ENCODE assay signal across 35 cellular contexts in the genomic region with DNA sequence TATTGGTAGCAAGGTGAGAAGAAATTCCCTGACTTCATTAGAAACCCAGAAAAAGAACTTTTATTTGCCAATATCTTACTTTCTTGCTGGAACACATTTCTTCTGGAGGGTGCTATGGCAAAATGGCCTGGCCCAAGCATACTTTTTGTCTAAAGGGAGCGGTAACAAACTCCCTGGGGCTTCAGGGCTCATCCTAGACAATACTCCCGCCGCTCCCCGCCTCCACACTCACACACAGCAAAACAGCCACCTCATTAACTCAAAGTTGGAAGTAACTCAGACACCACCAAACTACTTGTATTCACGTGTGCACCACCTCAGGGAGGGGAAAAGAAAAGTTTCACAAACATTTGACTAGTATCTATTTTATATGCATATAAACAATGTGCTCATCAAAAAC.
"Had no signal": no experiment of that assay in that cellular context is flagged by ENCODE, and none has a peak within 500 bp of the region (broad histone marks: within the 10 kb centered on the region; RNA-seq: fewer than 3 reads in every experiment).

No MANE protein-coding gene starts in this region.

- H3K4me3 Mint-ChIP-seq: activated CD4-positive, alpha-beta memory T cell treated with anti-CD3 and anti-CD28 coated beads for 36 hours; activated CD4-positive, alpha-beta T cell treated with anti-CD3 and anti-CD28 coated beads for 36 hours; activated CD4-positive, alpha-beta T cell treated with anti-CD3 and anti-CD28 coated beads, Interleukin-2, amount 10 ng/mL, durations not matched to agents 24 days and 14 days; activated CD8-positive, alpha-beta memory T cell treated with anti-CD3 and anti-CD28 coated beads, Interleukin-2, amount 10 ng/mL, durations not matched to agents 7 days and 5 days; activated CD8-positive, alpha-beta T cell treated with anti-CD3 and anti-CD28 coated beads, Interleukin-2, amount 10 ng/mL, durations not matched to agents 7 days and 5 days; activated naive CD4-positive, alpha-beta T cell treated with anti-CD3 and anti-CD28 coated beads for 36 hours; activated naive CD4-positive, alpha-beta T cell treated with anti-CD3 and anti-CD28 coated beads, Interleukin-2, amount 50 U/mL, for 24 hours; activated naive CD8-positive, alpha-beta T cell treated with anti-CD3 and anti-CD28 coated beads for 36 hours; activated naive CD8-positive, alpha-beta T cell treated with anti-CD3 and anti-CD28 coated beads, Interleukin-2, amount 50 U/mL, for 24 hours; activated T-helper 1 cell treated with anti-CD3 and anti-CD28 coated beads, Interleukin-12 subunit alpha, Interleukin-12 subunit beta, Interleukin-2, Interleukin-4 antibody, amounts not matched to agents 30 ng/mL and 10 ng/mL and 1 ng/mL, durations not matched to agents 14 hours and 24 hours and 36 hours; effector memory CD8-positive, alpha-beta T cell; T-helper 17 cell; T-helper 2 cell treated with Interferon-gamma antibody and Interleukin-4, amounts not matched to agents 5 μg/mL and 100 μg/mL, for 36 hours had no signal

- ATAC-seq: activated CD4-positive, alpha-beta T cell treated with anti-CD3 and anti-CD28 coated beads for 36 hours; activated CD8-positive, alpha-beta memory T cell treated with anti-CD3 and anti-CD28 coated beads, Interleukin-2, amount 10 ng/mL, durations not matched to agents 7 days and 5 days; activated CD8-positive, alpha-beta T cell treated with anti-CD3 and anti-CD28 coated beads, Interleukin-2, amount 10 ng/mL, durations not matched to agents 7 days and 5 days; activated naive CD8-positive, alpha-beta T cell treated with anti-CD3 and anti-CD28 coated beads, Interleukin-2, amount 50 U/mL, for 24 hours; body of pancreas; effector memory CD8-positive, alpha-beta T cell; gastroesophageal sphincter; heart right ventricle; T-helper 17 cell had no signal

- H3K27ac ChIP-seq: adrenal gland, body of pancreas, epithelial cell of prostate, esophagus squamous epithelium, gastroesophageal sphincter, heart right ventricle, WERI-Rb-1 had no signal

- H3K9me3 Mint-ChIP-seq: activated CD4-positive, alpha-beta memory T cell treated with anti-CD3 and anti-CD28 coated beads for 36 hours; activated CD4-positive, alpha-beta T cell treated with anti-CD3 and anti-CD28 coated beads, Interleukin-2, amount 10 ng/mL, durations not matched to agents 24 days and 14 days; activated naive CD4-positive, alpha-beta T cell treated with anti-CD3 and anti-CD28 coated beads for 36 hours; activated naive CD4-positive, alpha-beta T cell treated with anti-CD3 and anti-CD28 coated beads, Interleukin-2, amount 50 U/mL, for 24 hours; activated naive CD8-positive, alpha-beta T cell treated with anti-CD3 and anti-CD28 coated beads for 36 hours; activated naive CD8-positive, alpha-beta T cell treated with anti-CD3 and anti-CD28 coated beads, Interleukin-2, amount 50 U/mL, for 24 hours; activated T-helper 1 cell treated with anti-CD3 and anti-CD28 coated beads, Interleukin-12 subunit alpha, Interleukin-12 subunit beta, Interleukin-2, Interleukin-4 antibody, amounts not matched to agents 30 ng/mL and 10 ng/mL and 1 ng/mL, durations not matched to agents 14 hours and 24 hours and 36 hours; activated T-helper 2 cell treated with anti-CD3 and anti-CD28 coated beads, Interferon-gamma antibody, Interleukin-2, Interleukin-4, amounts not matched to agents 10 μg/mL and 5 μg/mL and 100 μg/mL, durations not matched to agents 14 hours and 24 hours and 36 hours; T-helper 2 cell treated with Interferon-gamma antibody and Interleukin-4, amounts not matched to agents 5 μg/mL and 100 μg/mL, for 36 hours had no signal

- DNase-seq: activated CD4-positive, alpha-beta memory T cell treated with anti-CD3 and anti-CD28 coated beads for 36 hours; activated CD4-positive, alpha-beta T cell treated with anti-CD3 and anti-CD28 coated beads for 36 hours; activated CD4-positive, alpha-beta T cell treated with anti-CD3 and anti-CD28 coated beads, Interleukin-2, amount 10 ng/mL, durations not matched to agents 24 days and 14 days; activated CD4-positive, CD25-positive, alpha-beta regulatory T cell; activated CD4-positive, CD25-positive, alpha-beta regulatory T cell treated with anti-CD3 and anti-CD28 coated beads, Interleukin-2, amount 50 U/mL, for 72 hours; activated CD8-positive, alpha-beta memory T cell treated with anti-CD3 and anti-CD28 coated beads, Interleukin-2, amount 10 ng/mL, durations not matched to agents 7 days and 5 days; activated CD8-positive, alpha-beta memory T cell treated with anti-CD3 and anti-CD28 coated beads, Interleukin-2, amount 50 U/mL, for 4 hours; activated CD8-positive, alpha-beta T cell treated with anti-CD3 and anti-CD28 coated beads, Interleukin-2, amount 10 ng/mL, durations not matched to agents 7 days and 5 days; activated effector memory CD4-positive, alpha-beta T cell treated with anti-CD3 and anti-CD28 coated beads, Interleukin-2, amount 50 U/mL, for 16 hours; activated naive CD4-positive, alpha-beta T cell treated with anti-CD3 and anti-CD28 coated beads for 36 hours; activated naive CD8-positive, alpha-beta T cell treated with anti-CD3 and anti-CD28 coated beads for 36 hours; activated naive CD8-positive, alpha-beta T cell treated with anti-CD3 and anti-CD28 coated beads, Interleukin-2, amount 50 U/mL, for 24 hours; activated T-cell treated with anti-CD3 and anti-CD28 coated beads, Interleukin-2, amount 50 U/mL, for 1 hour; activated T-cell treated with anti-CD3 and anti-CD28 coated beads, Interleukin-2, amount 50 U/mL, for 48 hours; adrenal gland; amygdala; aorta; body of pancreas; caudate nucleus; cortex of kidney; dermis blood vessel endothelial cell; effector CD4-positive, alpha-beta T cell; effector memory CD8-positive, alpha-beta T cell; esophagus squamous epithelium; foreskin melanocyte; heart right ventricle; T-helper 17 cell; T1000; WERI-Rb-1 had no signal

- H3K36me3 ChIP-seq: adrenal gland, esophagus squamous epithelium, gastroesophageal sphincter, heart right ventricle, WERI-Rb-1 had no signal

- H3K4me1 Mint-ChIP-seq: activated CD4-positive, alpha-beta T cell treated with anti-CD3 and anti-CD28 coated beads for 36 hours; activated CD4-positive, alpha-beta T cell treated with anti-CD3 and anti-CD28 coated beads, Interleukin-2, amount 10 ng/mL, durations not matched to agents 24 days and 14 days; activated CD8-positive, alpha-beta memory T cell treated with anti-CD3 and anti-CD28 coated beads, Interleukin-2, amount 10 ng/mL, durations not matched to agents 7 days and 5 days; activated naive CD4-positive, alpha-beta T cell treated with anti-CD3 and anti-CD28 coated beads, Interleukin-2, amount 50 U/mL, for 24 hours; activated naive CD8-positive, alpha-beta T cell treated with anti-CD3 and anti-CD28 coated beads for 36 hours; activated naive CD8-positive, alpha-beta T cell treated with anti-CD3 and anti-CD28 coated beads, Interleukin-2, amount 50 U/mL, for 24 hours; T-helper 17 cell had no signal

- H3K9me3 ChIP-seq: adrenal gland, body of pancreas, esophagus squamous epithelium, gastroesophageal sphincter, heart right ventricle had no signal

- H3K27ac Mint-ChIP-seq: activated CD4-positive, alpha-beta memory T cell treated with anti-CD3 and anti-CD28 coated beads for 36 hours; activated CD4-positive, alpha-beta T cell treated with anti-CD3 and anti-CD28 coated beads for 36 hours; activated CD4-positive, alpha-beta T cell treated with anti-CD3 and anti-CD28 coated beads, Interleukin-2, amount 10 ng/mL, durations not matched to agents 24 days and 14 days; activated CD8-positive, alpha-beta memory T cell treated with anti-CD3 and anti-CD28 coated beads, Interleukin-2, amount 10 ng/mL, durations not matched to agents 7 days and 5 days; activated CD8-positive, alpha-beta T cell treated with anti-CD3 and anti-CD28 coated beads, Interleukin-2, amount 10 ng/mL, durations not matched to agents 7 days and 5 days; activated naive CD4-positive, alpha-beta T cell treated with anti-CD3 and anti-CD28 coated beads for 36 hours; activated naive CD8-positive, alpha-beta T cell treated with anti-CD3 and anti-CD28 coated beads for 36 hours; activated naive CD8-positive, alpha-beta T cell treated with anti-CD3 and anti-CD28 coated beads, Interleukin-2, amount 50 U/mL, for 24 hours; activated T-helper 1 cell treated with anti-CD3 and anti-CD28 coated beads, Interleukin-12 subunit alpha, Interleukin-12 subunit beta, Interleukin-2, Interleukin-4 antibody, amounts not matched to agents 30 ng/mL and 10 ng/mL and 1 ng/mL, durations not matched to agents 14 hours and 24 hours and 36 hours; activated T-helper 2 cell treated with anti-CD3 and anti-CD28 coated beads, Interferon-gamma antibody, Interleukin-2, Interleukin-4, amounts not matched to agents 10 μg/mL and 5 μg/mL and 100 μg/mL, durations not matched to agents 14 hours and 24 hours and 36 hours; effector memory CD8-positive, alpha-beta T cell; T-helper 17 cell; T-helper 2 cell treated with Interferon-gamma antibody and Interleukin-4, amounts not matched to agents 5 μg/mL and 100 μg/mL, for 36 hours had no signal

- H3K36me3 Mint-ChIP-seq: activated CD4-positive, alpha-beta memory T cell treated with anti-CD3 and anti-CD28 coated beads for 36 hours; activated CD8-positive, alpha-beta memory T cell treated with anti-CD3 and anti-CD28 coated beads, Interleukin-2, amount 10 ng/mL, durations not matched to agents 7 days and 5 days; activated naive CD4-positive, alpha-beta T cell treated with anti-CD3 and anti-CD28 coated beads, Interleukin-2, amount 50 U/mL, for 24 hours; activated naive CD8-positive, alpha-beta T cell treated with anti-CD3 and anti-CD28 coated beads for 36 hours had no signal

- H3K27me3 Mint-ChIP-seq: activated CD4-positive, alpha-beta T cell treated with anti-CD3 and anti-CD28 coated beads for 36 hours; activated CD4-positive, alpha-beta T cell treated with anti-CD3 and anti-CD28 coated beads, Interleukin-2, amount 10 ng/mL, durations not matched to agents 24 days and 14 days; activated CD8-positive, alpha-beta memory T cell treated with anti-CD3 and anti-CD28 coated beads, Interleukin-2, amount 10 ng/mL, durations not matched to agents 7 days and 5 days; activated naive CD8-positive, alpha-beta T cell treated with anti-CD3 and anti-CD28 coated beads, Interleukin-2, amount 50 U/mL, for 24 hours; effector memory CD8-positive, alpha-beta T cell; T-helper 17 cell had no signal

- H3K4me1 ChIP-seq: adrenal gland, esophagus squamous epithelium, gastroesophageal sphincter, heart right ventricle had no signal

- H3K27me3 ChIP-seq: adrenal gland, body of pancreas, esophagus squamous epithelium, gastroesophageal sphincter had no signal

- H3K4me3 ChIP-seq: adrenal gland, body of pancreas, esophagus squamous epithelium, gastroesophageal sphincter, heart right ventricle had no signal
